Comparison of ENCODE assay signal across 9 cellular contexts in genomic region chr7:105760549-105761447, GRCh38.
DNase-seq lines count a peak whose midpoint lies in the region; ATAC-seq and TF ChIP-seq lines count a peak whose summit lies in the region.
"Had no signal": no experiment of that assay in that cellular context is flagged by ENCODE, and none has a peak within 500 bp of the region (broad histone marks: within the 10 kb centered on the region; RNA-seq: fewer than 3 reads in every experiment).

No MANE protein-coding gene starts in this region.

- H3K4me1 Mint-ChIP-seq in CD14-positive monocyte = no peaks in the 10 kb centered on the region
- H3K4me1 Mint-ChIP-seq in GM23338 = peaks cover 40% of the 10 kb centered on the region
- peaks cover 34% of the 10 kb centered on the region for H3K4me1 Mint-ChIP-seq in activated CD4-positive, alpha-beta memory T cell treated with anti-CD3 and anti-CD28 coated beads for 36 hours (ENCODE audit: low read depth)

- peak overlapping the region; percentile 45 for H3K27ac ChIP-seq in GM23338 (ENCODE audit: low read depth)
- H3K27ac ChIP-seq: parathyroid adenoma had no signal

- intact Hi-C loops in CD14-positive monocyte (cut with micrococcal nuclease) = loop anchor here (5.0 to 10.0 kb wide), 4 partner anchors 114 to 284 kb away; partner anchors contain the start of gene ATXN7L1 (in 1 of the 2)
- intact Hi-C loops in activated CD4-positive, alpha-beta memory T cell treated with anti-CD3 and anti-CD28 coated beads for 36 hours (cut with micrococcal nuclease) = loop anchor here (1.0 to 5.0 kb wide), 4 partner anchors 108 to 407 kb away; no protein-coding TSS in a partner anchor

- peaks cover 19% of the 10 kb centered on the region for H3K4me1 ChIP-seq in GM23338 (ENCODE audit: insufficient read depth)
- H3K4me1 ChIP-seq: parathyroid adenoma had no signal

- H2AFZ ChIP-seq in GM23338 = no peak overlapping the region
- H2AFZ ChIP-seq: parathyroid adenoma had no signal

- H3K9me2 ChIP-seq in GM23338 (ENCODE audit: insufficient read depth) = peaks cover 8% of the 10 kb centered on the region; the same call in 1 of the 2 replicates

- ATAC-seq in GM23338 = no peak
- no peak for ATAC-seq in HG02852 (IDR thresholded peaks at IDR 0.05; ENCODE audit: unreplicated experiment)

- no peaks in the 10 kb centered on the region for H3K36me3 ChIP-seq in GM23338 (ENCODE audit: insufficient read depth)

- DNase-seq in CD14-positive monocyte (ENCODE audit: low spot score) (no peak), GM23338 (ENCODE audit: low spot score) (no peak), kidney tubule cell (ENCODE audit: low spot score) (peak; percentile 17), hippocampal formation (lab: John Stamatoyannopoulos, UW) (no peak), NCI-H1105 treated with DMSO at 0.1 percent for 48 hours (lab: John Stamatoyannopoulos, UW) (no peak)
- peak; percentile 44 for DNase-seq in activated CD4-positive, alpha-beta memory T cell treated with anti-CD3 and anti-CD28 coated beads for 36 hours
- DNase-seq: effector CD8-positive, alpha-beta T cell had no signal

- H3K27ac Mint-ChIP-seq in CD14-positive monocyte (peak overlapping the region in 1 of 7 donors; percentile 12), GM23338 (no peak overlapping the region)
- H3K27ac Mint-ChIP-seq in activated CD4-positive, alpha-beta memory T cell treated with anti-CD3 and anti-CD28 coated beads for 36 hours = no peak overlapping the region

- TF ChIP-seq CTCF in CD14-positive monocyte (IDR thresholded peaks at IDR 0.05) = peak; percentile 33
- peak in 1 of 2 experiments; percentile 46; a peak in 2 of 4 replicates for TF ChIP-seq CTCF in GM23338 (conservative IDR thresholded peaks at IDR 0.05; ENCODE audit: low read depth in 2 of 2)

- POLR2A ChIA-PET in activated CD4-positive, alpha-beta memory T cell treated with anti-CD3 and anti-CD28 coated beads for 36 hours (lab: Charles Lee) = interaction anchor here (2.0 kb wide), 1 partner anchor 164 kb away, joined by 6 read pairs; no protein-coding TSS in a partner anchor

- 0 out of 2 replicates have a peak, but pooled peaks cover 4% of the 10 kb centered on the region for H3K79me2 ChIP-seq in GM23338 (replicated peaks; ENCODE audit: insufficient read depth)
- H3K79me2 ChIP-seq: parathyroid adenoma had no signal

- H3K4me3 ChIP-seq in GM23338 = no peak overlapping the region

- H3F3A ChIP-seq in GM23338 (replicated peaks; ENCODE audit: low read depth) = 0 out of 2 replicates have a peak, but pooled peaks cover 3% of the 10 kb centered on the region

- H3K9me3 Mint-ChIP-seq in CD14-positive monocyte = no peaks in the 10 kb centered on the region
- no peaks in the 10 kb centered on the region for H3K9me3 Mint-ChIP-seq in GM23338
- H3K9me3 Mint-ChIP-seq in activated CD4-positive, alpha-beta memory T cell treated with anti-CD3 and anti-CD28 coated beads for 36 hours = no peaks in the 10 kb centered on the region

- CTCF ChIA-PET in activated CD4-positive, alpha-beta memory T cell treated with anti-CD3 and anti-CD28 coated beads for 36 hours (lab: Charles Lee) = interaction anchor here (0.7 to 11.6 kb wide), 53 partner anchors 8 to 288 kb away, joined by 3 to 149 read pairs (median 4); partner anchors contain the start of gene ATXN7L1

- no peaks in the 10 kb centered on the region for H4K20me1 ChIP-seq in GM23338 (replicated peaks; ENCODE audit: insufficient read depth)

- H3K27me3 ChIP-seq in GM23338 (ENCODE audit: insufficient read depth) = no peaks in the 10 kb centered on the region

- H3K27me3 Mint-ChIP-seq in CD14-positive monocyte (ENCODE audit: low read depth in 3 of 3) (peaks cover 0 to 2% (median 0%) of the 10 kb centered on the region in 3 donors), GM23338 (ENCODE audit: insufficient read depth, low read depth, poor library complexity) (peaks cover 7% of the 10 kb centered on the region)
- H3K27me3 Mint-ChIP-seq in activated CD4-positive, alpha-beta memory T cell treated with anti-CD3 and anti-CD28 coated beads for 36 hours = no peaks in the 10 kb centered on the region

- no peak overlapping the region for H3K4me3 Mint-ChIP-seq in CD14-positive monocyte
- no peak overlapping the region for H3K4me3 Mint-ChIP-seq in GM23338
- no peak overlapping the region for H3K4me3 Mint-ChIP-seq in activated CD4-positive, alpha-beta memory T cell treated with anti-CD3 and anti-CD28 coated beads for 36 hours

- no peak overlapping the region for H3K4me2 ChIP-seq in GM23338

- H3K36me3 Mint-ChIP-seq in CD14-positive monocyte (peaks cover 7 to 14% of the 10 kb centered on the region in 2 donors), GM23338 (ENCODE audit: low read depth) (peaks cover 5% of the 10 kb centered on the region)
- H3K36me3 Mint-ChIP-seq in activated CD4-positive, alpha-beta memory T cell treated with anti-CD3 and anti-CD28 coated beads for 36 hours = no peaks in the 10 kb centered on the region

TF ChIP-seq in GM23338, 12 proteins besides CTCF, POLR2A, EP300 and RAD21:
- TF ChIP-seq EZH2phosphoT487 (IDR thresholded peaks at IDR 0.05; ENCODE audit: unreplicated experiment) (no peak), ETS1 (IDR thresholded peaks at IDR 0.05) (no peak), ZNF331 (CRISPR knock-in tag; IDR thresholded peaks at IDR 0.05; ENCODE audit: low read depth) (no peak), STAT1 (IDR thresholded peaks at IDR 0.05; ENCODE audit: unreplicated experiment) (no peak), CREB1 (CRISPR knock-in tag; IDR thresholded peaks at IDR 0.05; ENCODE audit: low read depth) (no peak), EZH2 (IDR thresholded peaks at IDR 0.05; ENCODE audit: low read depth, unreplicated experiment) (no peak)

Comparison
In these comparisons a context has a peak if more than half of its experiments do, and no peak if none do; other contexts are left out.
1. DNase-seq: peak in activated CD4-positive, alpha-beta memory T cell treated with anti-CD3 and anti-CD28 coated beads for 36 hours (single experiment) and kidney tubule cell (single experiment); none in CD14-positive monocyte (single experiment), GM23338 (single experiment), hippocampal formation (0 of 2) and NCI-H1105 treated with DMSO at 0.1 percent for 48 hours (single experiment).